In genomic region chr3:154973851-154974250, GRCh38 we compare ENCODE assay signal across 22 cellular contexts.
"Had no signal": no experiment of that assay in that cellular context is flagged by ENCODE, and none has a peak within 500 bp of the region (broad histone marks: within the 10 kb centered on the region; RNA-seq: fewer than 3 reads in every experiment).

No MANE protein-coding gene starts in this region.

- H3K36me3 Mint-ChIP-seq: type B pancreatic cell had no signal

- H3K27ac Mint-ChIP-seq: nephron progenitor cell, progenitor cell of endocrine pancreas, type B pancreatic cell had no signal

- DNase-seq: activated CD4-positive, CD25-positive, alpha-beta regulatory T cell treated with anti-CD3 and anti-CD28 coated beads, Interleukin-2, amount 50 U/mL, for 72 hours; activated CD8-positive, alpha-beta memory T cell treated with anti-CD3 and anti-CD28 coated beads for 24 hours; activated CD8-positive, alpha-beta memory T cell treated with anti-CD3 and anti-CD28 coated beads, Interleukin-2, amount 50 U/mL, for 48 hours; activated effector memory CD4-positive, alpha-beta T cell treated with Interleukin-2 at 50 U/mL for 16 hours; activated naive CD4-positive, alpha-beta T cell treated with anti-CD3 and anti-CD28 coated beads, Interleukin-2, amount 50 U/mL, for 16 hours; activated T-cell treated with anti-CD3 and anti-CD28 coated beads, Interleukin-2, amount 50 U/mL, for 48 hours; dorsolateral prefrontal cortex; foreskin keratinocyte; glutamatergic neuron; hippocampal formation; islet precursor cell; nephron progenitor cell; stimulated activated CD4-positive, alpha-beta T cell treated with anti-CD3 and anti-CD28 coated beads, Interleukin-2, amount 100 ng/mL, for 24 hours; stimulated activated naive CD8-positive, alpha-beta T cell treated with anti-CD3 and anti-CD28 coated beads, Interleukin-15, Interleukin-2, amounts not matched to agents 100 U/mL and 50 U/mL, for 24 hours; substantia nigra; SW 1271; T-helper 2 cell had no signal

- H3K4me3 ChIP-seq: cardiac muscle cell, dorsolateral prefrontal cortex, lung had no signal

- H3K27ac ChIP-seq: cardiac muscle cell, dorsolateral prefrontal cortex, foreskin keratinocyte, VCaP had no signal

- H3K27me3 ChIP-seq: cardiac muscle cell, dorsolateral prefrontal cortex, foreskin keratinocyte had no signal

- ATAC-seq: foreskin keratinocyte; stimulated activated naive CD8-positive, alpha-beta T cell treated with anti-CD3 and anti-CD28 coated beads, Interleukin-15, Interleukin-2, amounts not matched to agents 100 U/mL and 50 U/mL, for 24 hours had no signal

- H3K36me3 ChIP-seq: cardiac muscle cell had no signal

- H3K4me3 Mint-ChIP-seq: nephron progenitor cell, type B pancreatic cell had no signal

- H3K27me3 Mint-ChIP-seq: progenitor cell of endocrine pancreas, type B pancreatic cell had no signal
